ENCODE assay signal across 8 cellular contexts in genomic region chr22:36352775-36353507, GRCh38. TPM values are rescaled to one million over a fixed set of nuclear protein-coding genes. Genes with fewer than 3 reads are reported as not detected.
A peak's percentile ranks its signal among the peaks of the same experiment; 100 is the strongest.
DNase-seq lines count a peak whose midpoint lies in the region; ATAC-seq, FAIRE-seq and TF ChIP-seq lines count a peak whose summit lies in the region.

No MANE protein-coding gene starts in this region.

- no peak overlapping the region for H2AFZ ChIP-seq in SK-N-SH (ENCODE audit: low read depth)

- H3K9me3 ChIP-seq in CD8-positive, alpha-beta memory T cell (ENCODE audit: low read length): no peaks in the 10 kb centered on the region
- H3K9me3 ChIP-seq in SK-N-SH (no peaks in the 10 kb centered on the region), esophagus muscularis mucosa (no peaks in the 10 kb centered on the region), pancreas (no peaks in the 10 kb centered on the region)

- CTCF ChIA-PET in CD8-positive, alpha-beta memory T cell (lab: Charles Lee): interaction anchor here (0.8 to 2.1 kb wide), 14 partner anchors 9 to 118 kb away, joined by 3 to 9 read pairs (median 4); no protein-coding TSS in a partner anchor
- CTCF ChIA-PET in SK-N-SH (lab: Yijun Ruan, JAX): interaction anchor here (0.7 to 1.7 kb wide), 4 partner anchors 12 to 118 kb away, joined by 3 to 6 read pairs (median 4); no protein-coding TSS in a partner anchor

- no peaks in the 10 kb centered on the region for H3K9me2 ChIP-seq in SK-N-SH

- H3K79me2 ChIP-seq in SK-N-SH (ENCODE audit: insufficient read depth): peaks cover 100% of the 10 kb centered on the region

- H3K4me3 ChIP-seq in CD8-positive, alpha-beta memory T cell (ENCODE audit: low read length): peak overlapping the region; percentile 5
- H3K4me3 ChIP-seq in SK-N-SH (ENCODE audit: low read depth in 2 of 2, low read length in 1 of 2) (no peak overlapping the region), esophagus muscularis mucosa (peak overlapping the region in 3 of 4 donors; percentile 9 to 33 (median 12)), pancreas (peak overlapping the region in 2 of 4 donors; percentile 12 to 19)

- peaks cover 95% of the 10 kb centered on the region for H4K20me1 ChIP-seq in SK-N-SH (ENCODE audit: insufficient read depth)

- peaks cover 51% of the 10 kb centered on the region for H3F3A ChIP-seq in SK-N-SH (replicated peaks; ENCODE audit: insufficient read depth)

- TF ChIP-seq POLR2A in esophagus muscularis mucosa (IDR thresholded peaks at IDR 0.05; ENCODE audit: low read depth): no peak
- TF ChIP-seq POLR2A in GM12891 (IDR thresholded peaks at IDR 0.05; ENCODE audit: low read depth, low read length): no peak
- no peak for TF ChIP-seq POLR2A in H54 (IDR thresholded peaks at IDR 0.05; ENCODE audit: low read depth, low read length)

- intact Hi-C loops in esophagus muscularis mucosa (cut with DNase I) (no loop called here), pancreas (cut with DNase I) (no loop called here)

- H3K4me3 Mint-ChIP-seq in CD8-positive, alpha-beta memory T cell: peak overlapping the region; percentile 39 to 91 (median 72)

- no peaks in the 10 kb centered on the region for H3K36me3 ChIP-seq in CD8-positive, alpha-beta memory T cell (ENCODE audit: insufficient read depth, low read length)
- H3K36me3 ChIP-seq in SK-N-SH (replicated peaks in 1 of 2; ENCODE audit: control insufficient read depth in 1 of 2, insufficient read depth in 2 of 2, low read length in 1 of 2): peaks cover 3 to 5% of the 10 kb centered on the region in 2 experiments
- H3K36me3 ChIP-seq in esophagus muscularis mucosa: peaks cover 0 to 12% (median 4%) of the 10 kb centered on the region in 4 donors
- peaks cover 0 to 11% (median 0%) of the 10 kb centered on the region in 3 donors for H3K36me3 ChIP-seq in pancreas

- no peak for TF ChIP-seq EP300 in SK-N-SH (IDR thresholded peaks at IDR 0.05; ENCODE audit: borderline replicate concordance in 1 of 2, low read depth in 1 of 2, low read length in 1 of 2)
- TF ChIP-seq EP300 in esophagus muscularis mucosa (IDR thresholded peaks at IDR 0.05): no peak

- H3K27ac ChIP-seq in CD8-positive, alpha-beta memory T cell (ENCODE audit: low read depth, low read length): peak overlapping the region; percentile 2
- H3K27ac ChIP-seq in SK-N-SH (ENCODE audit: low read depth in 2 of 2, low read length in 1 of 2) (peak overlapping the region; percentile 24 to 75; a peak in 3 of 4 replicates), esophagus muscularis mucosa (replicated peaks in 1 of 4) (peak overlapping the region; percentile 95 to 100 (median 98)), pancreas (peak overlapping the region; percentile 82 to 95 (median 93))

- POLR2A ChIA-PET in CD8-positive, alpha-beta memory T cell (lab: Charles Lee): interaction anchor here (0.6 to 3.1 kb wide), 10 partner anchors 10 to 99 kb away, joined by 3 to 14 read pairs (median 4); no protein-coding TSS in a partner anchor
- POLR2A ChIA-PET in SK-N-SH (lab: Yijun Ruan, JAX): interaction anchor here (0.5 kb wide), 1 partner anchor 35 kb away, joined by 3 read pairs; the partner anchor contains the start of gene MYH9

- peaks cover 0 to 40% (median 6%) of the 10 kb centered on the region in 3 donors for H3K36me3 Mint-ChIP-seq in CD8-positive, alpha-beta memory T cell

- no peaks in the 10 kb centered on the region for H3K27me3 ChIP-seq in CD8-positive, alpha-beta memory T cell (ENCODE audit: insufficient read depth, low read length, poor library complexity, severe bottlenecking)
- H3K27me3 ChIP-seq in SK-N-SH (ENCODE audit: insufficient read depth) (no peaks in the 10 kb centered on the region), esophagus muscularis mucosa (no peaks in the 10 kb centered on the region), pancreas (no peaks in the 10 kb centered on the region)

- peak overlapping the region; percentile 61 for H3K4me2 ChIP-seq in SK-N-SH

- 75% methylated on average over 16 of the region's 16 CpGs for WGBS in SK-N-SH (ENCODE audit: low lambda C conversion rate)
- 40% methylated on average over 15 of the region's 16 CpGs for WGBS in esophagus muscularis mucosa
- 16% methylated on average over 16 of the region's 16 CpGs for WGBS in pancreas, 2 donors

- TF ChIP-seq RAD21 in SK-N-SH (IDR thresholded peaks at IDR 0.05; ENCODE audit: low read length): no peak

- DNase-seq in CD8-positive, alpha-beta memory T cell: peak in 3 of 5 donors; percentile 67 to 86 (median 74)
- no peak for DNase-seq in SK-N-SH
- DNase-seq in esophagus muscularis mucosa (ENCODE audit: extremely low spot score): no peak
- DNase-seq in pancreas: peak; percentile 82 to 93 (median 88)
- no peak for DNase-seq in GM12891 (ENCODE audit: insufficient read length, low spot score)
- DNase-seq in NCI-H1930 (lab: John Stamatoyannopoulos, UW): no peak
- no peak for DNase-seq in H54 (ENCODE audit: insufficient read length, low spot score)
- DNase-seq in medulla oblongata (ENCODE audit: extremely low spot score): no peak

- ATAC-seq in pancreas: peak; percentile 81 to 86 (median 82)

- peaks cover 88 to 97% (median 92%) of the 10 kb centered on the region in 3 donors for H3K4me1 Mint-ChIP-seq in CD8-positive, alpha-beta memory T cell

- peaks cover 0 to 10% of the 10 kb centered on the region in 2 donors for H3K27me3 Mint-ChIP-seq in CD8-positive, alpha-beta memory T cell

- TF ChIP-seq CTCF in SK-N-SH (IDR thresholded peaks at IDR 0.05) (no peak), esophagus muscularis mucosa (IDR thresholded peaks at IDR 0.05) (no peak), pancreas (IDR thresholded peaks at IDR 0.05) (no peak)

- H3K9me3 Mint-ChIP-seq in CD8-positive, alpha-beta memory T cell: no peaks in the 10 kb centered on the region

- FAIRE-seq in pancreas (lab: Jason Lieb, UNC) (no peak), GM12891 (lab: Jason Lieb, UNC) (no peak), H54 (lab: Jason Lieb, UNC) (no peak)

- H3K4me1 ChIP-seq in CD8-positive, alpha-beta memory T cell (ENCODE audit: insufficient read depth, low read length): peaks cover 94% of the 10 kb centered on the region
- H3K4me1 ChIP-seq in SK-N-SH (ENCODE audit: control insufficient read depth in 1 of 2, insufficient read depth in 2 of 2, low read depth in 1 of 2, low read length in 1 of 2) (peaks cover 29 to 57% of the 10 kb centered on the region in 2 experiments; a peak in 3 of 4 replicates), esophagus muscularis mucosa (peaks cover 98 to 100% (median 99%) of the 10 kb centered on the region in 4 donors), pancreas (peaks cover 56 to 81% (median 70%) of the 10 kb centered on the region in 3 donors)

- peak overlapping the region; percentile 89 to 99 (median 96) for H3K27ac Mint-ChIP-seq in CD8-positive, alpha-beta memory T cell

- no peak overlapping the region for H3K9ac ChIP-seq in SK-N-SH

TF ChIP-seq in SK-N-SH, 30 proteins besides CTCF, POLR2A, EP300 and RAD21 (continues in another document):
- TF ChIP-seq JUND (IDR thresholded peaks at IDR 0.05) (no peak), CHD2 (IDR thresholded peaks at IDR 0.05; ENCODE audit: low read length, partially characterized antibody) (no peak), RCOR1 (IDR thresholded peaks at IDR 0.05; ENCODE audit: low read length) (no peak), ELF1 (IDR thresholded peaks at IDR 0.05) (no peak), EZH2phosphoT487 (IDR thresholded peaks at IDR 0.05; ENCODE audit: borderline replicate concordance, low read depth) (no peak), MAX (IDR thresholded peaks at IDR 0.05; ENCODE audit: low read depth) (no peak), RFX5 (IDR thresholded peaks at IDR 0.05; ENCODE audit: low read length) (no peak), GABPA (IDR thresholded peaks at IDR 0.05; ENCODE audit: low read depth) (no peak)
- TF ChIP-seq, protein P1, sequence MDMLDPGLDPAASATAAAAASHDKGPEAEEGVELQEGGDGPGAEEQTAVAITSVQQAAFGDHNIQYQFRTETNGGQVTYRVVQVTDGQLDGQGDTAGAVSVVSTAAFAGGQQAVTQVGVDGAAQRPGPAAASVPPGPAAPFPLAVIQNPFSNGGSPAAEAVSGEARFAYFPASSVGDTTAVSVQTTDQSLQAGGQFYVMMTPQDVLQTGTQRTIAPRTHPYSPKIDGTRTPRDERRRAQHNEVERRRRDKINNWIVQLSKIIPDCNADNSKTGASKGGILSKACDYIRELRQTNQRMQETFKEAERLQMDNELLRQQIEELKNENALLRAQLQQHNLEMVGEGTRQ (IDR thresholded peaks at IDR 0.05; ENCODE audit: borderline replicate concordance, low read depth, low read length): no peak

TF ChIP-seq in GM12891, 5 proteins besides CTCF, POLR2A, EP300 and RAD21:
- no peak; the same call in 1 of the 2 replicates for TF ChIP-seq POLR2AphosphoS5 (IDR thresholded peaks at IDR 0.05; ENCODE audit: low read depth, low read length)
- no peak for TF ChIP-seq SPI1 (IDR thresholded peaks at IDR 0.05; ENCODE audit: low read depth, low read length)
- TF ChIP-seq TAF1 (IDR thresholded peaks at IDR 0.05; ENCODE audit: low read depth, low read length): no peak
- TF ChIP-seq PAX5 (IDR thresholded peaks at IDR 0.05; ENCODE audit: insufficient read depth, low read length, severe bottlenecking): no peak
- no peak for TF ChIP-seq POU2F2 (IDR thresholded peaks at IDR 0.05; ENCODE audit: low read depth, low read length)

RNA-seq across cellular contexts. Expression of gene MYH9, which starts 34.8 kb away (rescaled TPM):
- total RNA-seq in CD8-positive, alpha-beta memory T cell: 100 to 1,000 TPM; 680 to 684 TPM
- polyA plus RNA-seq in CD8-positive, alpha-beta memory T cell: 425 TPM
- polyA plus RNA-seq in SK-N-SH (2012; rRNA removed): 202 and 303 TPM in 2 replicates
- polyA plus RNA-seq in SK-N-SH (2012; cell fraction: cytosol; rRNA removed): 181 and 225 TPM in 2 replicates
- polyA plus RNA-seq in SK-N-SH (2012; cell fraction: nucleus; rRNA removed): 401 and 439 TPM in 2 replicates
- 100 to 1,000 TPM; 241 to 387 (median 358) TPM for total RNA-seq in esophagus muscularis mucosa
- 100 to 1,000 TPM; 259 to 554 (median 412) TPM for total RNA-seq in pancreas
- 100 to 1,000 TPM in 1 of 2 donors, 10 to 100 TPM in 1; 80.9 to 152 TPM for polyA plus RNA-seq in pancreas
- polyA plus RNA-seq in GM12891 (2012; ENCODE audit: low read depth, missing spikeins): 164 TPM

Comparison
In these comparisons a context has a peak if more than half of its experiments do, and no peak if none do; other contexts are left out.
1. DNase-seq: peak in CD8-positive, alpha-beta memory T cell (3 of 5) and pancreas (6 of 6); none in SK-N-SH (single experiment), esophagus muscularis mucosa (single experiment), GM12891 (single experiment), NCI-H1930 (0 of 2), H54 (single experiment) and medulla oblongata (single experiment).
2. H3K27ac ChIP-seq: peak in every context shown above with its lines; median percentile 98 in esophagus muscularis mucosa; 93 in pancreas; 50 in SK-N-SH; 2 in CD8-positive, alpha-beta memory T cell.
3. H3K4me3 ChIP-seq: peak in CD8-positive, alpha-beta memory T cell (single experiment) and esophagus muscularis mucosa (3 of 4); none in SK-N-SH (0 of 2).